15 cellular contexts compared by ENCODE assay signal in the genomic region with DNA sequence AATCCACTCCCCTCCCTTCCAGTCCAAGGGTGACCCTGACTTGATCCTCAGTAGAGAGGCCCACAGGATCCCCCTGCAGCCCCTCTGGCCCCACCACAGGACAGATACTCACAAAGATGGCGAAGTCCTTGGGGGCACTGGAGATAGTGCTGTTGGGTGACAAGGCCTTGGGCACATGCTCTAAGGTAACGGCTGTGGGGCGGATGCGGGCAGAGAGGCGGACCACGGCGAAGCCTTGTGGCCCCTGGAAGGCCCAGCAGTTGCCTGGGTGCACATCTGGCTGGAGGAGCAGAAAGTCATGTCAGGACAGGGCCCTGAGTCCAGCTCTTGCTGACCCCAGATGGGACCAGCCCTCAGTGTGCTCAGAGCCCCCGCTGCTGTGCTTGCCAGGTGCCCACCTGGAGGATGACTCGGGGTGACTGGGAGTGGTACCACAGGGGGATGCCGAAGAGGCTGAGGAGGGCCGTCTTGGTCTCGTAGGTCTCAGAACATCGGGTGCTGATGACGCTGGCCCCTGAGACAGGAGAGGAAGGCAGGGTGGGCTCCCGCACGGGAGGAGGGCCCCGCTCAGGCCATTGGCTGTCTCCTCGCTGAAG. TPM values are rescaled to one million over a fixed set of nuclear protein-coding genes. Genes with fewer than 3 reads are reported as not detected.
DNase-seq lines count a peak whose midpoint lies in the region; ATAC-seq and TF ChIP-seq lines count a peak whose summit lies in the region.
"Had no signal": no experiment of that assay in that cellular context is flagged by ENCODE, and none has a peak within 500 bp of the region (broad histone marks: within the 10 kb centered on the region; RNA-seq: fewer than 3 reads in every experiment).

No MANE protein-coding gene starts in this region.

- H4K91ac ChIP-seq in IMR-90 (ENCODE audit: insufficient read depth, low read depth, low read length): no peak overlapping the region
- no peak overlapping the region for H4K91ac ChIP-seq in neuronal stem cell (ENCODE audit: low read depth, low read length, poor library complexity)

- H3K18ac ChIP-seq in IMR-90 (ENCODE audit: low read depth, low read length) (no peak overlapping the region), neuronal stem cell (ENCODE audit: low read length) (no peak overlapping the region)

- dilution Hi-C loops in IMR-90 (cut with HindIII; ENCODE audit: low sequenced_read_pairs, unreplicated experiment): no loop called here

- H2BK5ac ChIP-seq in IMR-90 (ENCODE audit: low read depth, low read length, poor library complexity, severe bottlenecking) (no peak overlapping the region), neuronal stem cell (ENCODE audit: low read length) (no peak overlapping the region)

- no peak overlapping the region for H2AK5ac ChIP-seq in IMR-90 (ENCODE audit: low read depth, low read length)
- no peak overlapping the region for H2AK5ac ChIP-seq in neuronal stem cell (ENCODE audit: low read depth, low read length)

- H3K4me3 ChIP-seq in IMR-90 (ENCODE audit: insufficient read depth, low read depth, low read length) (no peak overlapping the region), neuronal stem cell (ENCODE audit: low read length in 2 of 2) (no peak overlapping the region), hepatocyte (no peak overlapping the region)

- peaks cover 34% of the 10 kb centered on the region for H3K4me1 Mint-ChIP-seq in activated CD4-positive, alpha-beta T cell treated with anti-CD3 and anti-CD28 coated beads for 36 hours

- no peak overlapping the region for H2BK20ac ChIP-seq in IMR-90 (ENCODE audit: low read depth, low read length)

- H2BK12ac ChIP-seq in neuronal stem cell (ENCODE audit: low read length): no peak overlapping the region

- in situ Hi-C loops in IMR-90 (cut with MboI; ENCODE audit: low sequenced_read_pairs): no loop called here

- H2AK9ac ChIP-seq in IMR-90 (replicated peaks; ENCODE audit: low read depth, low read length, poor library complexity): no peak overlapping the region

- H2BK15ac ChIP-seq in IMR-90 (ENCODE audit: low read depth, low read length) (no peak overlapping the region), neuronal stem cell (ENCODE audit: low read length) (no peak overlapping the region)

- TF ChIP-seq CTCF in IMR-90 (conservative IDR thresholded peaks at IDR 0.05; ENCODE audit: low read depth, low read length) (no peak), hepatocyte (IDR thresholded peaks at IDR 0.05; ENCODE audit: poor library complexity) (no peak)

- H3K9me3 ChIP-seq in IMR-90 (ENCODE audit: control insufficient read depth, insufficient read depth, low read length): no peaks in the 10 kb centered on the region
- H3K9me3 ChIP-seq in neuronal stem cell (replicated peaks in 1 of 2; ENCODE audit: control insufficient read depth in 2 of 2, insufficient read depth in 1 of 2, low read depth in 1 of 2, low read length in 2 of 2): no peaks in the 10 kb centered on the region
- no peaks in the 10 kb centered on the region for H3K9me3 ChIP-seq in hepatocyte (ENCODE audit: low read depth)

- no peak overlapping the region for H4K8ac ChIP-seq in IMR-90 (ENCODE audit: low read depth in 2 of 2, low read length in 2 of 2)
- H4K8ac ChIP-seq in neuronal stem cell (ENCODE audit: low read depth, low read length): no peak overlapping the region

- H3K4me2 ChIP-seq in IMR-90 (ENCODE audit: low read depth, low read length) (no peak overlapping the region), neuronal stem cell (ENCODE audit: insufficient read depth, low read length, poor library complexity, severe bottlenecking) (no peak overlapping the region), hepatocyte (no peak overlapping the region)

- H3K27ac ChIP-seq in IMR-90 (ENCODE audit: insufficient read depth, low read length) (no peak overlapping the region), caudate nucleus (ENCODE audit: low read depth, low read length) (peak overlapping the region; percentile 99), neuronal stem cell (replicated peaks; ENCODE audit: low read length) (no peak overlapping the region), hepatocyte (no peak overlapping the region)

- no peak for DNase-seq in activated CD4-positive, alpha-beta T cell treated with anti-CD3 and anti-CD28 coated beads for 36 hours
- no peak for DNase-seq in activated CD4-positive, alpha-beta T cell treated with anti-CD3 and anti-CD28 coated beads for 4 hours
- DNase-seq in IMR-90 (no peak), caudate nucleus (lab: John Stamatoyannopoulos, UW) (no peak), neuronal stem cell (ENCODE audit: low spot score) (no peak), ureter (ENCODE audit: low spot score) (no peak), hepatocyte (ENCODE audit: low spot score) (no peak)
- DNase-seq: amniotic stem cell, cerebellar nuclear complex, foreskin fibroblast, mammary epithelial cell, NCI-H1694, NCI-H446, retina had no signal

- WGBS in IMR-90 (ENCODE audit: extremely low coverage in 2 of 2, insufficient read length in 1 of 2), 2 experiments: 95% methylated on average over 16 of the region's 18 CpGs; no CpG with 5 or more reads in 1 of the 2 experiments
- no CpG with 5 or more reads among the region's 18 CpGs for WGBS in neuronal stem cell (ENCODE audit: extremely low coverage in 2 of 2, insufficient read length in 2 of 2, insufficient replicate concordance in 1 of 2), 2 donors
- WGBS in hepatocyte (ENCODE audit: low lambda C conversion rate, missing lambda C conversion rate): 98% methylated on average over 18 of the region's 18 CpGs

- no peak overlapping the region for H3K23ac ChIP-seq in IMR-90 (ENCODE audit: low read depth, low read length)
- peak overlapping the region; percentile 39 for H3K23ac ChIP-seq in neuronal stem cell (ENCODE audit: low read depth, low read length, poor library complexity)

- H3K27me3 ChIP-seq in IMR-90 (ENCODE audit: control insufficient read depth, insufficient read depth, low read length): no peaks in the 10 kb centered on the region
- H3K27me3 ChIP-seq in neuronal stem cell (ENCODE audit: control insufficient read depth in 3 of 3, insufficient read depth in 3 of 3, low read depth in 1 of 3, low read length in 3 of 3): no peaks in the 10 kb centered on the region
- no peaks in the 10 kb centered on the region for H3K27me3 ChIP-seq in hepatocyte

- H4K5ac ChIP-seq in IMR-90 (ENCODE audit: low read depth, low read length): no peak overlapping the region

- no peak overlapping the region for H3K4ac ChIP-seq in IMR-90 (ENCODE audit: low read depth, low read length)
- H3K4ac ChIP-seq in neuronal stem cell (ENCODE audit: low read length): no peak overlapping the region

- no peak for TF ChIP-seq POLR2A in IMR-90 (IDR thresholded peaks at IDR 0.05; ENCODE audit: low read depth, low read length)

- TF ChIP-seq RAD21 in IMR-90 (IDR thresholded peaks at IDR 0.05; ENCODE audit: low read length): no peak

- H4K20me1 ChIP-seq in IMR-90 (ENCODE audit: insufficient read depth, low read length): peaks cover 11% of the 10 kb centered on the region
- no peaks in the 10 kb centered on the region for H4K20me1 ChIP-seq in hepatocyte (ENCODE audit: insufficient read depth, poor library complexity, severe bottlenecking)

- no peak overlapping the region for H3K56ac ChIP-seq in IMR-90 (ENCODE audit: extremely low read depth, insufficient read depth, low read length)

- H2AFZ ChIP-seq in IMR-90 (replicated peaks; ENCODE audit: low read length, poor library complexity) (peak overlapping the region; percentile 33), neuronal stem cell (ENCODE audit: low read length) (no peak overlapping the region), hepatocyte (no peak overlapping the region)

- no peak overlapping the region for H3K14ac ChIP-seq in IMR-90 (replicated peaks; ENCODE audit: low read depth, low read length)
- H3K14ac ChIP-seq in neuronal stem cell (ENCODE audit: low read length): peak overlapping the region; percentile 31

- H3K79me1 ChIP-seq in IMR-90 (ENCODE audit: low read depth in 1 of 2, low read length in 2 of 2) (peaks cover 0 to 17% of the 10 kb centered on the region in 2 experiments; a peak in 1 of 4 replicates), neuronal stem cell (ENCODE audit: low read depth, low read length) (no peaks in the 10 kb centered on the region)

- POLR2A ChIA-PET in activated CD4-positive, alpha-beta T cell treated with anti-CD3 and anti-CD28 coated beads for 36 hours (lab: Charles Lee): interaction anchor here (0.9 to 1.1 kb wide), 2 partner anchors 13 to 14 kb away, joined by 3 read pairs; no protein-coding TSS in a partner anchor
- POLR2A ChIA-PET in IMR-90 (lab: Charles Lee; ENCODE audit: unreplicated experiment): interaction anchor here (0.5 kb wide), 1 partner anchor 97 kb away, joined by 11 read pairs; no protein-coding TSS in a partner anchor

- no peak overlapping the region for H3K4me3 Mint-ChIP-seq in activated CD4-positive, alpha-beta T cell treated with anti-CD3 and anti-CD28 coated beads for 36 hours

- H3K36me3 Mint-ChIP-seq in activated CD4-positive, alpha-beta T cell treated with anti-CD3 and anti-CD28 coated beads for 36 hours (ENCODE audit: low read depth): peaks cover 77% of the 10 kb centered on the region

- H3K27me3 Mint-ChIP-seq in activated CD4-positive, alpha-beta T cell treated with anti-CD3 and anti-CD28 coated beads for 36 hours: no peaks in the 10 kb centered on the region

- intact Hi-C loops in activated CD4-positive, alpha-beta T cell treated with anti-CD3 and anti-CD28 coated beads for 36 hours (cut with DNase I, micrococcal nuclease): no loop called here
- intact Hi-C loops in IMR-90 (cut with micrococcal nuclease): no loop called here

- peaks cover 5% of the 10 kb centered on the region for H3K4me1 ChIP-seq in IMR-90 (ENCODE audit: control insufficient read depth, insufficient read depth, low read length)
- H3K4me1 ChIP-seq in neuronal stem cell (ENCODE audit: control insufficient read depth in 2 of 2, insufficient read depth in 1 of 2, low read depth in 1 of 2, low read length in 2 of 2): no peaks in the 10 kb centered on the region
- H3K4me1 ChIP-seq in hepatocyte (ENCODE audit: insufficient read depth): no peaks in the 10 kb centered on the region

- no peaks in the 10 kb centered on the region for H3K9me3 Mint-ChIP-seq in activated CD4-positive, alpha-beta T cell treated with anti-CD3 and anti-CD28 coated beads for 36 hours (ENCODE audit: low read depth)

- peak overlapping the region; percentile 64 for H3K27ac Mint-ChIP-seq in activated CD4-positive, alpha-beta T cell treated with anti-CD3 and anti-CD28 coated beads for 36 hours

- H2BK120ac ChIP-seq in IMR-90 (ENCODE audit: low read depth, low read length) (no peak overlapping the region), neuronal stem cell (ENCODE audit: low read depth, low read length) (no peak overlapping the region)

- no TSS peak for BruUV-seq in IMR-90 (replicated peaks; lab: Mats Ljungman, UMichigan)

- peaks cover 83% of the 10 kb centered on the region for H3K36me3 ChIP-seq in IMR-90 (ENCODE audit: control insufficient read depth, insufficient read depth, low read length)
- H3K36me3 ChIP-seq in neuronal stem cell (replicated peaks in 1 of 2; ENCODE audit: control insufficient read depth in 2 of 2, insufficient read depth in 2 of 2, low read length in 2 of 2): peaks cover 60 to 100% of the 10 kb centered on the region in 2 donors
- no peaks in the 10 kb centered on the region for H3K36me3 ChIP-seq in hepatocyte (replicated peaks; ENCODE audit: insufficient read depth, low read depth)

- H3K9me1 ChIP-seq in IMR-90 (ENCODE audit: insufficient read depth, low read length): no peaks in the 10 kb centered on the region

- CTCF ChIA-PET in activated CD4-positive, alpha-beta T cell treated with anti-CD3 and anti-CD28 coated beads for 36 hours (lab: Charles Lee): no interaction called here
- CTCF ChIA-PET in IMR-90 (lab: Yijun Ruan, JAX): interaction anchor here (1.5 kb wide), 1 partner anchor 27 kb away, joined by 3 read pairs; no protein-coding TSS in a partner anchor

- H3K9me2 ChIP-seq in hepatocyte (replicated peaks; ENCODE audit: insufficient read depth): no peaks in the 10 kb centered on the region

- H3K9ac ChIP-seq in IMR-90 (ENCODE audit: low read depth, low read length) (no peak overlapping the region), neuronal stem cell (ENCODE audit: low read depth, low read length, poor library complexity) (no peak overlapping the region)

- ATAC-seq in activated CD4-positive, alpha-beta T cell treated with anti-CD3 and anti-CD28 coated beads for 36 hours: no peak
- no peak for ATAC-seq in IMR-90 (ENCODE audit: low read depth)
- no peak for ATAC-seq in GM19324 (IDR thresholded peaks at IDR 0.05; ENCODE audit: low FRiP score, unreplicated experiment)

- H3K79me2 ChIP-seq in hepatocyte: no peaks in the 10 kb centered on the region

RNA-seq across cellular contexts. Expression of gene SUN2, which starts 17.2 kb away (rescaled TPM):
- total RNA-seq in activated CD4-positive, alpha-beta T cell treated with anti-CD3 and anti-CD28 coated beads for 36 hours: 100 to 1,000 TPM in 1 of 2 experiments, 10 to 100 TPM in 1; 87.2 to 102 TPM
- total RNA-seq in IMR-90 (2012; rRNA removed) (25.6 and 27.8 TPM in 2 replicates), ureter (186 TPM), hepatocyte (52.4 and 56.1 TPM in 2 replicates)
- polyA plus RNA-seq in IMR-90 (2012; rRNA removed) (50.0 and 57.3 TPM in 2 replicates), hepatocyte (55.9 and 70.8 TPM in 2 replicates)
- 42.6 and 49.1 TPM in 2 replicates for polyA plus RNA-seq in IMR-90 (2012; cell fraction: cytosol; rRNA removed)
- polyA plus RNA-seq in IMR-90 (2012; cell fraction: nucleus; rRNA removed; ENCODE audit: low replicate concordance): 32.0 and 72.8 TPM in 2 replicates
- 19.4 TPM for polyA plus RNA-seq in neuronal stem cell (2013, experiment 1 of 2)
- polyA plus RNA-seq in neuronal stem cell (2013, experiment 2 of 2): 19.4 TPM

RNA-seq across cellular contexts. Expression of gene GTPBP1, which starts 32.8 kb away (rescaled TPM):
- total RNA-seq in activated CD4-positive, alpha-beta T cell treated with anti-CD3 and anti-CD28 coated beads for 36 hours: 10 to 100 TPM; 88.6 to 92.8 TPM
- total RNA-seq in IMR-90 (2012; rRNA removed) (12.4 and 21.4 TPM in 2 replicates), ureter (72.0 TPM), hepatocyte (26.0 and 36.8 TPM in 2 replicates)
- polyA plus RNA-seq in IMR-90 (2012; rRNA removed) (24.9 and 29.5 TPM in 2 replicates), hepatocyte (28.6 and 30.8 TPM in 2 replicates)
- polyA plus RNA-seq in IMR-90 (2012; cell fraction: cytosol; rRNA removed): 11.2 and 16.9 TPM in 2 replicates
- polyA plus RNA-seq in IMR-90 (2012; cell fraction: nucleus; rRNA removed; ENCODE audit: low replicate concordance): 63.4 and 70.2 TPM in 2 replicates
- polyA plus RNA-seq in neuronal stem cell (2013, experiment 1 of 2): 47.8 TPM
- polyA plus RNA-seq in neuronal stem cell (2013, experiment 2 of 2): 48.3 TPM

RNA-seq across cellular contexts. Expression of gene JOSD1, which starts 37.8 kb away (rescaled TPM):
- 10 to 100 TPM; 68.0 to 77.7 TPM for total RNA-seq in activated CD4-positive, alpha-beta T cell treated with anti-CD3 and anti-CD28 coated beads for 36 hours
- total RNA-seq in IMR-90 (2012; rRNA removed) (32.5 and 35.8 TPM in 2 replicates), ureter (39.7 TPM), hepatocyte (76.0 and 104 TPM in 2 replicates)
- polyA plus RNA-seq in IMR-90 (2012; rRNA removed) (28.2 and 30.2 TPM in 2 replicates), hepatocyte (15.8 and 18.6 TPM in 2 replicates)
- 16.3 and 22.1 TPM in 2 replicates for polyA plus RNA-seq in IMR-90 (2012; cell fraction: cytosol; rRNA removed)
- polyA plus RNA-seq in IMR-90 (2012; cell fraction: nucleus; rRNA removed; ENCODE audit: low replicate concordance): 36.9 and 86.4 TPM in 2 replicates
- polyA plus RNA-seq in neuronal stem cell (2013, experiment 1 of 2): 22.9 TPM
- 21.5 TPM for polyA plus RNA-seq in neuronal stem cell (2013, experiment 2 of 2)

RNA-seq across cellular contexts. Expression of gene DNAL4, which starts 55.4 kb away (rescaled TPM):
- total RNA-seq in activated CD4-positive, alpha-beta T cell treated with anti-CD3 and anti-CD28 coated beads for 36 hours: 1 to 10 TPM; 7.4 to 8.0 TPM
- total RNA-seq in IMR-90 (2012; rRNA removed) (6.1 and 6.9 TPM in 2 replicates), ureter (27.3 TPM), hepatocyte (11.9 and 15.5 TPM in 2 replicates)
- polyA plus RNA-seq in IMR-90 (2012; rRNA removed) (12.1 and 14.2 TPM in 2 replicates), hepatocyte (19.3 and 21.5 TPM in 2 replicates)
- polyA plus RNA-seq in IMR-90 (2012; cell fraction: cytosol; rRNA removed): 14.7 and 19.4 TPM in 2 replicates
- 7.3 and 9.3 TPM in 2 replicates for polyA plus RNA-seq in IMR-90 (2012; cell fraction: nucleus; rRNA removed; ENCODE audit: low replicate concordance)
- 23.4 TPM for polyA plus RNA-seq in neuronal stem cell (2013, experiment 1 of 2)
- 22.3 TPM for polyA plus RNA-seq in neuronal stem cell (2013, experiment 2 of 2)

RNA-seq across cellular contexts. Expression of gene TOMM22, which starts 56.8 kb away (rescaled TPM):
- total RNA-seq in activated CD4-positive, alpha-beta T cell treated with anti-CD3 and anti-CD28 coated beads for 36 hours: 100 to 1,000 TPM; 146 to 155 TPM
- total RNA-seq in IMR-90 (2012; rRNA removed) (78.0 and 139 TPM in 2 replicates), ureter (76.8 TPM), hepatocyte (57.7 and 76.3 TPM in 2 replicates)
- polyA plus RNA-seq in IMR-90 (2012; rRNA removed) (31.9 and 38.7 TPM in 2 replicates), hepatocyte (70.6 and 80.3 TPM in 2 replicates)
- polyA plus RNA-seq in IMR-90 (2012; cell fraction: cytosol; rRNA removed): 23.3 and 33.4 TPM in 2 replicates
- 3.9 and 15.0 TPM in 2 replicates for polyA plus RNA-seq in IMR-90 (2012; cell fraction: nucleus; rRNA removed; ENCODE audit: low replicate concordance)
- 62.5 TPM for polyA plus RNA-seq in neuronal stem cell (2013, experiment 1 of 2)
- polyA plus RNA-seq in neuronal stem cell (2013, experiment 2 of 2): 63.9 TPM
